ENCODE assay signal across 7 cellular contexts in the genomic region with DNA sequence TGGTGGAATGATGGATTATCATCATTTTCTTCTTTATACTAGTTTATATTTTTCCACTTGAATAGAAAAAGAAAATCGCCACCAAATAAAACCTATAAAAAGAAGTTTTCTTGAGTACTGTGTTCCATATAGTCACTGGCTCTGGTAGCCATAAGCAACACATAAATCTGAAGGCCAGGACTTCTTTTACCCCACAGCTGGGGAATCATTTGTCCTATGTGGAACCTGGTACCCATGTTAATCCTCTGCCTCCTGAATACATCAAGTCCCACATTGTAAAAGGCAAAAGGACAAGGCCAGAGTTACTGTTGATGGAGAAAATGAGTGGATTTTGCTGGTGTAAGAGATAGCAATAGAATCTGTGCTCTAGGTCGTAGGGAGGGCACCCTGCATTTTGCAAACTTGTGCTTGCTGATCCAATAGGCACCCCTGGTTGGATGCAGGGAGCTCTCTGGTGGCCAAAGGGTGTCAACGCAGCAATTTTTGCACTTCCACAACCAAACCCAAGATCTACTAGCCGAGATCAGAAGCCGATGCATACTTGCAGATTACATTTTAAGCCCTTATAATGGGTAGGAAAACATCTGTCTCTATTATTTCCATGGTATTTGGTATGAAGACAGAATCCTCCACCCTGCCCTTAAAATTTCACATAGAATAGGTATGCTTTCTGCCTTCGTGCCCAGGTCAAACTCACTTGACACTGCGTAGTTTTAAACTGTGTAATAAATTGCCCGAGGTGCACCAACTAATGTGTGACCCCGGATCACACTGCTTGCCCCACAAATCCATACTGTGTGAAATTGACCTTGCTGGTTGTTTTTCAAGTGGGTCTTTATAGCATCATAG.
DNase-seq lines count a peak whose midpoint lies in the region; ATAC-seq and TF ChIP-seq lines count a peak whose summit lies in the region.

No MANE protein-coding gene starts in this region.

- H3K27ac ChIP-seq in epithelial cell of prostate = peak overlapping the region; percentile 56
- H3K27ac ChIP-seq in naive thymus-derived CD4-positive, alpha-beta T cell (ENCODE audit: low read depth, low read length) = no peak overlapping the region
- peak overlapping the region in 2 of 4 donors; percentile 21 to 70 for H3K27ac ChIP-seq in tibial nerve

- POLR2A ChIA-PET in naive thymus-derived CD4-positive, alpha-beta T cell (lab: Charles Lee) = no interaction called here

- H3K4me3 ChIP-seq in GM12875 (ENCODE audit: low read depth, low read length) = no peak overlapping the region
- peak overlapping the region; percentile 29 for H3K4me3 ChIP-seq in WI38 (ENCODE audit: low read depth, low read length)
- no peak overlapping the region for H3K4me3 ChIP-seq in naive thymus-derived CD4-positive, alpha-beta T cell (ENCODE audit: low read length)
- H3K4me3 ChIP-seq in tibial nerve = peak overlapping the region in 1 of 4 donors; percentile 19

- H3K4me1 Mint-ChIP-seq in naive thymus-derived CD4-positive, alpha-beta T cell = peaks cover 0 to 18% (median 2%) of the 10 kb centered on the region in 7 donors

- no peak overlapping the region for H3K27ac Mint-ChIP-seq in naive thymus-derived CD4-positive, alpha-beta T cell

- TF ChIP-seq CTCF in GM12875 (IDR thresholded peaks at IDR 0.05; ENCODE audit: borderline replicate concordance, insufficient read depth, low read depth, low read length) (peak; percentile 79), WI38 (IDR thresholded peaks at IDR 0.05; ENCODE audit: low read depth, low read length) (peak; percentile 75), tibial nerve (IDR thresholded peaks at IDR 0.05) (peak; percentile 34 to 70 (median 62))

- H3K4me1 ChIP-seq in naive thymus-derived CD4-positive, alpha-beta T cell (ENCODE audit: control insufficient read depth in 2 of 2, insufficient read depth in 2 of 2, low read length in 2 of 2) = no peaks in the 10 kb centered on the region
- peaks cover 0 to 12% (median 0%) of the 10 kb centered on the region in 4 donors for H3K4me1 ChIP-seq in tibial nerve

- no peaks in the 10 kb centered on the region for H3K36me3 ChIP-seq in naive thymus-derived CD4-positive, alpha-beta T cell (ENCODE audit: control insufficient read depth in 2 of 3, insufficient read depth in 3 of 3, low read length in 3 of 3)
- H3K36me3 ChIP-seq in tibial nerve = no peaks in the 10 kb centered on the region

- H3K9me3 Mint-ChIP-seq in naive thymus-derived CD4-positive, alpha-beta T cell = peaks cover 0 to 1% (median 0%) of the 10 kb centered on the region in 11 donors

- TF ChIP-seq EP300 in tibial nerve (IDR thresholded peaks at IDR 0.05) = peak in 1 of 2 donors; percentile 33

- no peaks in the 10 kb centered on the region for H3K9me3 ChIP-seq in naive thymus-derived CD4-positive, alpha-beta T cell (ENCODE audit: control insufficient read depth in 2 of 3, low read length in 3 of 3)
- H3K9me3 ChIP-seq in tibial nerve = no peaks in the 10 kb centered on the region

- ATAC-seq in HG02571 (IDR thresholded peaks at IDR 0.05; ENCODE audit: unreplicated experiment) = peak; percentile 81
- peak; percentile 40 for ATAC-seq in naive thymus-derived CD4-positive, alpha-beta T cell

- intact Hi-C loops in naive thymus-derived CD4-positive, alpha-beta T cell (cut with micrococcal nuclease) = loop anchor here (1.0 to 5.0 kb wide), 4 partner anchors 54 to 764 kb away; no protein-coding TSS in a partner anchor

- no peaks in the 10 kb centered on the region for H3K36me3 Mint-ChIP-seq in naive thymus-derived CD4-positive, alpha-beta T cell

- 32 to 37% methylated on average over 9 of the region's 9 CpGs for WGBS in tibial nerve, 2 donors

- CTCF ChIA-PET in naive thymus-derived CD4-positive, alpha-beta T cell (lab: Charles Lee) = no interaction called here

- no peak for TF ChIP-seq POLR2A in tibial nerve (IDR thresholded peaks at IDR 0.05)

- H3K27me3 ChIP-seq in naive thymus-derived CD4-positive, alpha-beta T cell (ENCODE audit: control insufficient read depth in 2 of 2, insufficient read depth in 2 of 2, low read length in 2 of 2) = no peaks in the 10 kb centered on the region
- no peaks in the 10 kb centered on the region for H3K27me3 ChIP-seq in tibial nerve

- H3K4me3 Mint-ChIP-seq in naive thymus-derived CD4-positive, alpha-beta T cell = peak overlapping the region in 1 of 10 donors; percentile 3

- DNase-seq in NCI-H1694 treated with DMSO at 0.1 percent for 48 hours (lab: John Stamatoyannopoulos, UW) (peak; percentile 28), epithelial cell of prostate (ENCODE audit: low read depth, low spot score) (no peak), tibial nerve (ENCODE audit: low spot score in 2 of 2) (peak; percentile 29 to 54)
- peak in 3 of 9 donors; percentile 0 to 21 (median 12) for DNase-seq in naive thymus-derived CD4-positive, alpha-beta T cell

- H3K27me3 Mint-ChIP-seq in naive thymus-derived CD4-positive, alpha-beta T cell = peaks cover 0 to 3% (median 0%) of the 10 kb centered on the region in 5 donors
